In the genomic region with DNA sequence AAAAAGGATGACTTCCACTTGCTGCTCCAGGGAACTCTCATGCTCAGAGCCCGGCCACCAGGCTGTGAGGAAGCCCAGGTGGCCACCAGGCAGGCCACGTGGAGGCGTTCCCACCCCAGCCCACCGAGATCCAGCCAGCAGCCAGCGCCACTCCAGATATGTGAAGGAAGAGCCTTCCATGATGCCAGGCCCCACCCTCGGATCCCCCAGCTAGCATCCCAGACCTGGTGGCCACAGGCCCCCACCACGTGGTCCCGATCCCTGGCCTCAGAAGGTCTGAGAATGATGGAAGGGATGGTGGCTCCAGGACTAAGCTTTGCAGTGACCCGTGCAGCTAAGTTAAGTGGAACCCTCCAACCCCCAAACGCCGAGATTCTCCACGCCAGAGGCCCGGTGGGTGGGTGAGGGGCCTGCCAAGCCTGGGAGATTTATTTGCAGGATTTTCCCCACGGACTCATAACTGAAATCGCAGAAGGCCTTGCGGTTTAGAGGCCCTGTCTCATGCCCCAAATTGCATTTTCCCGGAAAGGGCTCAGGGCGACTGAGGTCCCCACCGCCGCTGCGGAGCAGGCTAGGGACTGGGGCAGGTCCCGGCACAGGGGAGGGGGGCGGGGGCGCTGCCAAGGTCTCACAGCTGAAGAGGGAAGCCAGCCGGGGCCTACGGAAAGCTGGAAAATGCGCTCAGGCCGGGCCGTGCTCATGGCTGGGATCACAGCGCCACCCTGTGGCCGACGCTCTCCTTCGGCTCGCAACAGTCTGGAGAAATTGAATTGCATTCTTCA, we compare ENCODE assay signal across 1 cellular context.
TF ChIP-seq lines count a peak whose summit lies in the region.

No MANE protein-coding gene starts in this region.

TF ChIP-seq in HepG2, 621 proteins besides CTCF, POLR2A, EP300 and RAD21 (continued from another document):
- TF ChIP-seq ZNF687 (CRISPR knock-in tag; IDR thresholded peaks at IDR 0.05) = no peak; the same call in 1 of the 2 replicates
- TF ChIP-seq GATA4 (IDR thresholded peaks at IDR 0.05; ENCODE audit: borderline replicate concordance, low read depth) = no peak
- TF ChIP-seq SYNCRIP (IDR thresholded peaks at IDR 0.05; ENCODE audit: insufficient read depth, low read depth, low read length) = no peak
- no peak for TF ChIP-seq FIP1L1 (IDR thresholded peaks at IDR 0.05; ENCODE audit: borderline replicate concordance, insufficient read depth, low read depth, low read length)
- TF ChIP-seq ZNF747 (CRISPR knock-in tag; IDR thresholded peaks at IDR 0.05; ENCODE audit: borderline replicate concordance) = no peak
- TF ChIP-seq NFE2L1 (CRISPR knock-in tag; IDR thresholded peaks at IDR 0.05; ENCODE audit: borderline replicate concordance) = no peak
- 0 out of 2 replicates have a peak, but pooled peaks have one; percentile 35 for TF ChIP-seq ZNF703 (CRISPR knock-in tag; IDR thresholded peaks at IDR 0.05; ENCODE audit: borderline replicate concordance)
- TF ChIP-seq, protein P1, sequence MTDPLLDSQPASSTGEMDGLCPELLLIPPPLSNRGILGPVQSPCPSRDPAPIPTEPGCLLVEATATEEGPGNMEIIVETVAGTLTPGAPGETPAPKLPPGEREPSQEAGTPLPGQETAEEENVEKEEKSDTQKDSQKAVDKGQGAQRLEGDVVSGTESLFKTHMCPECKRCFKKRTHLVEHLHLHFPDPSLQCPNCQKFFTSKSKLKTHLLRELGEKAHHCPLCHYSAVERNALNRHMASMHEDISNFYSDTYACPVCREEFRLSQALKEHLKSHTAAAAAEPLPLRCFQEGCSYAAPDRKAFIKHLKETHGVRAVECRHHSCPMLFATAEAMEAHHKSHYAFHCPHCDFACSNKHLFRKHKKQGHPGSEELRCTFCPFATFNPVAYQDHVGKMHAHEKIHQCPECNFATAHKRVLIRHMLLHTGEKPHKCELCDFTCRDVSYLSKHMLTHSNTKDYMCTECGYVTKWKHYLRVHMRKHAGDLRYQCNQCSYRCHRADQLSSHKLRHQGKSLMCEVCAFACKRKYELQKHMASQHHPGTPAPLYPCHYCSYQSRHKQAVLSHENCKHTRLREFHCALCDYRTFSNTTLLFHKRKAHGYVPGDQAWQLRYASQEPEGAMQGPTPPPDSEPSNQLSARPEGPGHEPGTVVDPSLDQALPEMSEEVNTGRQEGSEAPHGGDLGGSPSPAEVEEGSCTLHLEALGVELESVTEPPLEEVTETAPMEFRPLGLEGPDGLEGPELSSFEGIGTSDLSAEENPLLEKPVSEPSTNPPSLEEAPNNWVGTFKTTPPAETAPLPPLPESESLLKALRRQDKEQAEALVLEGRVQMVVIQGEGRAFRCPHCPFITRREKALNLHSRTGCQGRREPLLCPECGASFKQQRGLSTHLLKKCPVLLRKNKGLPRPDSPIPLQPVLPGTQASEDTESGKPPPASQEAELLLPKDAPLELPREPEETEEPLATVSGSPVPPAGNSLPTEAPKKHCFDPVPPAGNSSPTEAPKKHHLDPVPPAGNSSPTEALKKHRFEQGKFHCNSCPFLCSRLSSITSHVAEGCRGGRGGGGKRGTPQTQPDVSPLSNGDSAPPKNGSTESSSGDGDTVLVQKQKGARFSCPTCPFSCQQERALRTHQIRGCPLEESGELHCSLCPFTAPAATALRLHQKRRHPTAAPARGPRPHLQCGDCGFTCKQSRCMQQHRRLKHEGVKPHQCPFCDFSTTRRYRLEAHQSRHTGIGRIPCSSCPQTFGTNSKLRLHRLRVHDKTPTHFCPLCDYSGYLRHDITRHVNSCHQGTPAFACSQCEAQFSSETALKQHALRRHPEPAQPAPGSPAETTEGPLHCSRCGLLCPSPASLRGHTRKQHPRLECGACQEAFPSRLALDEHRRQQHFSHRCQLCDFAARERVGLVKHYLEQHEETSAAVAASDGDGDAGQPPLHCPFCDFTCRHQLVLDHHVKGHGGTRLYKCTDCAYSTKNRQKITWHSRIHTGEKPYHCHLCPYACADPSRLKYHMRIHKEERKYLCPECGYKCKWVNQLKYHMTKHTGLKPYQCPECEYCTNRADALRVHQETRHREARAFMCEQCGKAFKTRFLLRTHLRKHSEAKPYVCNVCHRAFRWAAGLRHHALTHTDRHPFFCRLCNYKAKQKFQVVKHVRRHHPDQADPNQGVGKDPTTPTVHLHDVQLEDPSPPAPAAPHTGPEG (CRISPR knock-in tag; IDR thresholded peaks at IDR 0.05) = no peak
- TF ChIP-seq SMAD3 (CRISPR knock-in tag; IDR thresholded peaks at IDR 0.05) = no peak
- TF ChIP-seq ZFP62 (CRISPR knock-in tag; IDR thresholded peaks at IDR 0.05) = 0 out of 2 replicates have a peak, but pooled peaks have one; percentile 13
- TF ChIP-seq HOXA5 (CRISPR knock-in tag; IDR thresholded peaks at IDR 0.05) = 0 out of 2 replicates have a peak, but pooled peaks have one; percentile 56
- no peak for TF ChIP-seq ZNF446 (CRISPR knock-in tag; IDR thresholded peaks at IDR 0.05)
- peak; percentile 71 for TF ChIP-seq ZFX (CRISPR knock-in tag; IDR thresholded peaks at IDR 0.05; ENCODE audit: low read depth)
- TF ChIP-seq POLR2AphosphoS2 (IDR thresholded peaks at IDR 0.05; ENCODE audit: low read depth, low read length) = no peak
- TF ChIP-seq, protein P2, sequence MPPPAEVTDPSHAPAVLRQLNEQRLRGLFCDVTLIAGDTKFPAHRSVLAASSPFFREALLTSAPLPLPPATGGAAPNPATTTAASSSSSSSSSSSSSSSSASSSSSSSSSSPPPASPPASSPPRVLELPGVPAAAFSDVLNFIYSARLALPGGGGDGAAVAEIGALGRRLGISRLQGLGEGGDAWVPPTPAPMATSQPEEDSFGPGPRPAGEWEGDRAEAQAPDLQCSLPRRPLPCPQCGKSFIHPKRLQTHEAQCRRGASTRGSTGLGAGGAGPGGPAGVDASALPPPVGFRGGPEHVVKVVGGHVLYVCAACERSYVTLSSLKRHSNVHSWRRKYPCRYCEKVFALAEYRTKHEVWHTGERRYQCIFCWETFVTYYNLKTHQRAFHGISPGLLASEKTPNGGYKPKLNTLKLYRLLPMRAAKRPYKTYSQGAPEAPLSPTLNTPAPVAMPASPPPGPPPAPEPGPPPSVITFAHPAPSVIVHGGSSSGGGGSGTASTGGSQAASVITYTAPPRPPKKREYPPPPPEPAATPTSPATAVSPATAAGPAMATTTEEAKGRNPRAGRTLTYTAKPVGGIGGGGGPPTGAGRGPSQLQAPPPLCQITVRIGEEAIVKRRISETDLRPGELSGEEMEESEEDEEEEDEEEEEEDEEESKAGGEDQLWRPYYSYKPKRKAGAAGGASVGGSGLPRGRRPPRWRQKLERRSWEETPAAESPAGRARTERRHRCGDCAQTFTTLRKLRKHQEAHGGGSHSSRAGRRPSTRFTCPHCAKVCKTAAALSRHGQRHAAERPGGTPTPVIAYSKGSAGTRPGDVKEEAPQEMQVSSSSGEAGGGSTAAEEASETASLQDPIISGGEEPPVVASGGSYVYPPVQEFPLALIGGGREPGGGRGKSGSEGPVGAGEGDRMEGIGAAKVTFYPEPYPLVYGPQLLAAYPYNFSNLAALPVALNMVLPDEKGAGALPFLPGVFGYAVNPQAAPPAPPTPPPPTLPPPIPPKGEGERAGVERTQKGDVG (CRISPR knock-in tag; IDR thresholded peaks at IDR 0.05; ENCODE audit: borderline replicate concordance) = no peak
- no peak for TF ChIP-seq ZNF589 (CRISPR knock-in tag; conservative IDR thresholded peaks at IDR 0.05)
- TF ChIP-seq CBX5 (CRISPR knock-in tag; IDR thresholded peaks at IDR 0.05; ENCODE audit: borderline replicate concordance) = no peak
- TF ChIP-seq SP1 (IDR thresholded peaks at IDR 0.05) = no peak
- TF ChIP-seq SP1 (CRISPR knock-in tag; IDR thresholded peaks at IDR 0.05) = no peak
- peak; percentile 51; the same call in 1 of the 2 replicates for TF ChIP-seq ZNF414 (CRISPR knock-in tag; IDR thresholded peaks at IDR 0.05)
- no peak for TF ChIP-seq MAZ (IDR thresholded peaks at IDR 0.05; ENCODE audit: borderline replicate concordance, low read depth, low read length)
- TF ChIP-seq MAZ (CRISPR knock-in tag; IDR thresholded peaks at IDR 0.05; ENCODE audit: low read depth) = peak; percentile 20; the same call in 1 of the 2 replicates
- TF ChIP-seq ZBTB21 (CRISPR knock-in tag; IDR thresholded peaks at IDR 0.05) = no peak
- TF ChIP-seq NFYB (CRISPR knock-in tag; IDR thresholded peaks at IDR 0.05) = no peak
- no peak for TF ChIP-seq POLR2G (IDR thresholded peaks at IDR 0.05; ENCODE audit: low read depth, low read length)
- TF ChIP-seq ZNF468 (CRISPR knock-in tag; IDR thresholded peaks at IDR 0.05) = no peak
- no peak for TF ChIP-seq PRDM4 (CRISPR knock-in tag; IDR thresholded peaks at IDR 0.05; ENCODE audit: borderline replicate concordance)
- TF ChIP-seq STAT5B (CRISPR knock-in tag; IDR thresholded peaks at IDR 0.05) = no peak
- TF ChIP-seq SP2 (CRISPR knock-in tag; IDR thresholded peaks at IDR 0.05) = no peak
- TF ChIP-seq ZNF329 (CRISPR knock-in tag; IDR thresholded peaks at IDR 0.05; ENCODE audit: low read depth) = 0 out of 2 replicates have a peak, but pooled peaks have one; percentile 34
- TF ChIP-seq, protein P3, sequence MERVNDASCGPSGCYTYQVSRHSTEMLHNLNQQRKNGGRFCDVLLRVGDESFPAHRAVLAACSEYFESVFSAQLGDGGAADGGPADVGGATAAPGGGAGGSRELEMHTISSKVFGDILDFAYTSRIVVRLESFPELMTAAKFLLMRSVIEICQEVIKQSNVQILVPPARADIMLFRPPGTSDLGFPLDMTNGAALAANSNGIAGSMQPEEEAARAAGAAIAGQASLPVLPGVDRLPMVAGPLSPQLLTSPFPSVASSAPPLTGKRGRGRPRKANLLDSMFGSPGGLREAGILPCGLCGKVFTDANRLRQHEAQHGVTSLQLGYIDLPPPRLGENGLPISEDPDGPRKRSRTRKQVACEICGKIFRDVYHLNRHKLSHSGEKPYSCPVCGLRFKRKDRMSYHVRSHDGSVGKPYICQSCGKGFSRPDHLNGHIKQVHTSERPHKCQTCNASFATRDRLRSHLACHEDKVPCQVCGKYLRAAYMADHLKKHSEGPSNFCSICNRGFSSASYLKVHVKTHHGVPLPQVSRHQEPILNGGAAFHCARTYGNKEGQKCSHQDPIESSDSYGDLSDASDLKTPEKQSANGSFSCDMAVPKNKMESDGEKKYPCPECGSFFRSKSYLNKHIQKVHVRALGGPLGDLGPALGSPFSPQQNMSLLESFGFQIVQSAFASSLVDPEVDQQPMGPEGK (CRISPR knock-in tag; IDR thresholded peaks at IDR 0.05) = peak; percentile 59
- TF ChIP-seq FOXO1 (CRISPR knock-in tag; IDR thresholded peaks at IDR 0.05) = no peak
- 0 out of 2 replicates have a peak, but pooled peaks have one; percentile 39 for TF ChIP-seq EEA1 (CRISPR knock-in tag; IDR thresholded peaks at IDR 0.05; ENCODE audit: borderline replicate concordance)
- TF ChIP-seq ERF (CRISPR knock-in tag; IDR thresholded peaks at IDR 0.05) = peak; percentile 57; the same call in 1 of the 2 replicates
